Comparison of ENCODE assay signal across 15 cellular contexts in genomic region chr12:41509655-41510054, GRCh38.
"Had no signal": no experiment of that assay in that cellular context is flagged by ENCODE, and none has a peak within 500 bp of the region (broad histone marks: within the 10 kb centered on the region; RNA-seq: fewer than 3 reads in every experiment).

No MANE protein-coding gene starts in this region.

- H3K36me3 Mint-ChIP-seq: activated naive CD4-positive, alpha-beta T cell treated with anti-CD3 and anti-CD28 coated beads, Interleukin-2, amount 50 U/mL, for 72 hours; mesothelial cell of epicardium; stimulated activated effector memory CD8-positive, alpha-beta T cell treated with anti-CD3 and anti-CD28 coated beads, Interleukin-12 subunit alpha, Interleukin-12 subunit beta, amount 100 ng/mL, for 72 hours had no signal

- H3K27me3 Mint-ChIP-seq: brain had no signal

- ATAC-seq: activated CD8-positive, alpha-beta T cell treated with anti-CD3 and anti-CD28 coated beads for 36 hours; activated naive CD4-positive, alpha-beta T cell treated with anti-CD3 and anti-CD28 coated beads, Interleukin-2, amount 50 U/mL, for 72 hours; activated T-cell treated with anti-CD3 and anti-CD28 coated beads, Interleukin-2, amount 50 U/mL, for 4 hours; lower lobe of right lung; stimulated activated effector memory CD8-positive, alpha-beta T cell treated with anti-CD3 and anti-CD28 coated beads, Interleukin-12 subunit alpha, Interleukin-12 subunit beta, amount 100 ng/mL, for 72 hours had no signal

- H3K4me3 Mint-ChIP-seq: activated CD8-positive, alpha-beta T cell treated with anti-CD3 and anti-CD28 coated beads for 36 hours; activated T-cell treated with anti-CD3 and anti-CD28 coated beads, Interleukin-2, amount 50 U/mL, for 4 hours; brain; central memory CD8-positive, alpha-beta T cell; mesothelial cell of epicardium; neural crest cell; stimulated activated effector memory CD8-positive, alpha-beta T cell treated with anti-CD3 and anti-CD28 coated beads, Interleukin-12 subunit alpha, Interleukin-12 subunit beta, amount 100 ng/mL, for 72 hours had no signal

- DNase-seq: activated CD4-positive, alpha-beta T cell treated with anti-CD3 and anti-CD28 coated beads for 4 hours; activated CD8-positive, alpha-beta T cell treated with anti-CD3 and anti-CD28 coated beads for 36 hours; activated effector memory CD4-positive, alpha-beta T cell treated with anti-CD3 and anti-CD28 coated beads, Interleukin-2, amount 50 U/mL, for 16 hours; activated T-cell treated with anti-CD3 and anti-CD28 coated beads, Interleukin-2, amount 50 U/mL, for 4 hours; hippocampal formation; lower lobe of right lung; sigmoid colon; stimulated activated CD4-positive, alpha-beta T cell treated with anti-CD3 and anti-CD28 coated beads, Interleukin-2, amount 100 ng/mL, for 24 hours; T-helper 2 cell had no signal

- H3K4me1 Mint-ChIP-seq: central memory CD8-positive, alpha-beta T cell; stimulated activated effector memory CD8-positive, alpha-beta T cell treated with anti-CD3 and anti-CD28 coated beads, Interleukin-12 subunit alpha, Interleukin-12 subunit beta, amount 100 ng/mL, for 72 hours had no signal

- H3K9me3 Mint-ChIP-seq: activated CD8-positive, alpha-beta T cell treated with anti-CD3 and anti-CD28 coated beads for 36 hours; activated naive CD4-positive, alpha-beta T cell treated with anti-CD3 and anti-CD28 coated beads, Interleukin-2, amount 50 U/mL, for 72 hours; activated T-cell treated with anti-CD3 and anti-CD28 coated beads, Interleukin-2, amount 50 U/mL, for 4 hours; central memory CD8-positive, alpha-beta T cell; mesothelial cell of epicardium; neural crest cell; stimulated activated effector memory CD8-positive, alpha-beta T cell treated with anti-CD3 and anti-CD28 coated beads, Interleukin-12 subunit alpha, Interleukin-12 subunit beta, amount 100 ng/mL, for 72 hours had no signal

- H3K27ac Mint-ChIP-seq: activated CD8-positive, alpha-beta T cell treated with anti-CD3 and anti-CD28 coated beads for 36 hours; activated naive CD4-positive, alpha-beta T cell treated with anti-CD3 and anti-CD28 coated beads, Interleukin-2, amount 50 U/mL, for 72 hours; mesothelial cell of epicardium; stimulated activated effector memory CD8-positive, alpha-beta T cell treated with anti-CD3 and anti-CD28 coated beads, Interleukin-12 subunit alpha, Interleukin-12 subunit beta, amount 100 ng/mL, for 72 hours had no signal
